20 cellular contexts compared by ENCODE assay signal in the genomic region with DNA sequence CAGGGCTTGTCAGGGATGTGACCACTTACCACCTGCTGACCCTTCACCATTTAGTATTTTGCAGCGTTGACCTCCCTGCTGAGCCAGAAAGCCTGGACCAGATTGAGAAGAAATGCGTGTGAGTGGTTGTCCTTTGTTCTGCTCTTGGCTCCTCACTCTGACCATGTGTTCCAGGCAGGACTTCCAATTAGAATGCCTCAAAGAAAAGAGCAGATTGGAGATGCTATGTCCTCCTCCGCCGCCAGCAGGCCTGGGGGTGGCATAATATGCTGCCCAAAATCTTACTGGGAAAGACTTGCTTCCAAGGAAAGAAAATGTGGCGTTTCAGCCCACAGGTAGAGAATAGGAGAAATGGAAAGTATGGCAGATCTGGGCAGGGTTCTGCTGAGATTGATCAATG.
DNase-seq lines count a peak whose midpoint lies in the region; ATAC-seq lines count a peak whose summit lies in the region.
"Had no signal": no experiment of that assay in that cellular context is flagged by ENCODE, and none has a peak within 500 bp of the region (broad histone marks: within the 10 kb centered on the region; RNA-seq: fewer than 3 reads in every experiment).

No MANE protein-coding gene starts in this region.

- no peak overlapping the region for H3K27ac ChIP-seq in mesendoderm (ENCODE audit: low read depth, low read length)

- H3K4me3 ChIP-seq in mesendoderm (ENCODE audit: low read length) = no peak overlapping the region

- no peaks in the 10 kb centered on the region for H3K27me3 ChIP-seq in mesendoderm (ENCODE audit: insufficient read depth, low read length, poor library complexity)

- no peak overlapping the region for H2AK5ac ChIP-seq in mesendoderm (ENCODE audit: low read length)

- WGBS in mesendoderm (ENCODE audit: extremely low coverage, insufficient coverage, low lambda C conversion rate) = no CpG with 5 or more reads among the region's 5 CpGs

- H3K56ac ChIP-seq in mesendoderm (ENCODE audit: low read length) = no peak overlapping the region

- no peak overlapping the region for H3K4me3 Mint-ChIP-seq in activated T-cell treated with anti-CD3 and anti-CD28 coated beads, Interleukin-2, amount 50 U/mL, for 72 hours
- H3K4me3 Mint-ChIP-seq: CD4-positive, alpha-beta memory T cell; HFFc6; IgD-negative memory B cell had no signal

- H3K27ac Mint-ChIP-seq in activated T-cell treated with anti-CD3 and anti-CD28 coated beads, Interleukin-2, amount 50 U/mL, for 72 hours = no peak overlapping the region
- H3K27ac Mint-ChIP-seq: CD4-positive, alpha-beta memory T cell; HFFc6; IgD-negative memory B cell had no signal

- no peak overlapping the region for H3K18ac ChIP-seq in mesendoderm (ENCODE audit: low read length)

- H3K79me2 ChIP-seq in mesendoderm (ENCODE audit: control insufficient read depth, insufficient read depth, low read length) = no peaks in the 10 kb centered on the region

- H4K8ac ChIP-seq in mesendoderm (ENCODE audit: low read depth, low read length) = no peak overlapping the region

- no peak overlapping the region for H2BK5ac ChIP-seq in mesendoderm (ENCODE audit: low read length)

- no peak overlapping the region for H3K23ac ChIP-seq in mesendoderm (ENCODE audit: low read length)

- no peak overlapping the region for H4K5ac ChIP-seq in mesendoderm (ENCODE audit: low read length)

- H2BK15ac ChIP-seq in mesendoderm (replicated peaks; ENCODE audit: low read depth) = no peak overlapping the region

- H3K4me2 ChIP-seq in mesendoderm (ENCODE audit: low read length) = no peak overlapping the region
- H3K4me2 ChIP-seq: SK-N-SH had no signal

- no peaks in the 10 kb centered on the region for H3K79me1 ChIP-seq in mesendoderm (ENCODE audit: low read length)

- H3K9ac ChIP-seq in mesendoderm (ENCODE audit: low read length) = no peak overlapping the region
- H3K9ac ChIP-seq: SK-N-SH had no signal

- H3K36me3 Mint-ChIP-seq in activated T-cell treated with anti-CD3 and anti-CD28 coated beads, Interleukin-2, amount 50 U/mL, for 72 hours (ENCODE audit: insufficient read depth in 2 of 2) = no peaks in the 10 kb centered on the region
- H3K36me3 Mint-ChIP-seq: CD4-positive, alpha-beta memory T cell; IgD-negative memory B cell had no signal

- H3K4me1 ChIP-seq in mesendoderm (ENCODE audit: control insufficient read depth, low read depth, low read length) = no peaks in the 10 kb centered on the region

- no peaks in the 10 kb centered on the region for H3K4me1 Mint-ChIP-seq in activated T-cell treated with anti-CD3 and anti-CD28 coated beads, Interleukin-2, amount 50 U/mL, for 72 hours (ENCODE audit: low read depth)
- H3K4me1 Mint-ChIP-seq: CD4-positive, alpha-beta memory T cell had no signal

- peaks cover 0 to 4% of the 10 kb centered on the region in 2 donors for H3K9me3 Mint-ChIP-seq in activated T-cell treated with anti-CD3 and anti-CD28 coated beads, Interleukin-2, amount 50 U/mL, for 72 hours

- H3K4ac ChIP-seq in mesendoderm (ENCODE audit: low read depth, low read length) = no peak overlapping the region

- no peaks in the 10 kb centered on the region for H3K27me3 Mint-ChIP-seq in activated T-cell treated with anti-CD3 and anti-CD28 coated beads, Interleukin-2, amount 50 U/mL, for 72 hours (ENCODE audit: low read depth)
- H3K27me3 Mint-ChIP-seq: CD4-positive, alpha-beta memory T cell; IgD-negative memory B cell had no signal

- no peak overlapping the region for H2BK120ac ChIP-seq in mesendoderm (ENCODE audit: low read depth, low read length)

- ATAC-seq in GM18870 (IDR thresholded peaks at IDR 0.05; ENCODE audit: unreplicated experiment) = no peak
- ATAC-seq in HG02759 (IDR thresholded peaks at IDR 0.05; ENCODE audit: unreplicated experiment) = no peak
- ATAC-seq in activated T-cell treated with anti-CD3 and anti-CD28 coated beads, Interleukin-2, amount 50 U/mL, for 72 hours (replicated peaks in 1 of 2) = no peak

- no peaks in the 10 kb centered on the region for H3K36me3 ChIP-seq in mesendoderm (ENCODE audit: control insufficient read depth, insufficient read depth, low read length)

- DNase-seq in DMS 273 treated with DMSO at 0.1 percent for 48 hours (lab: John Stamatoyannopoulos, UW) = peak; percentile 56
- peak; percentile 60 to 81 for DNase-seq in NCI-H446 (lab: John Stamatoyannopoulos, UW)
- peak; percentile 59 for DNase-seq in cerebellum (ENCODE audit: low spot score)
- peak; percentile 4 for DNase-seq in mesendoderm
- no peak for DNase-seq in activated T-cell treated with anti-CD3 and anti-CD28 coated beads, Interleukin-2, amount 50 U/mL, for 72 hours
- DNase-seq in kidney tubule cell (ENCODE audit: low spot score) = no peak
- DNase-seq: CD4-positive, alpha-beta memory T cell; DMS53; HFFc6; Karpas-422; NCI-H1048; NCI-H1436 treated with DMSO at 0.1 percent for 48 hours; NCI-H2081; NCI-H2171 treated with DMSO at 0.1 percent for 48 hours; NCI-H774; SHP77; SK-N-SH had no signal

Comparison
In these comparisons a context has a peak if more than half of its experiments do, and no peak if none do; other contexts are left out.
1. DNase-seq: peak in DMS 273 treated with DMSO at 0.1 percent for 48 hours (single experiment), NCI-H446 (2 of 2), cerebellum (single experiment) and mesendoderm (single experiment); none in activated T-cell treated with anti-CD3 and anti-CD28 coated beads, Interleukin-2, amount 50 U/mL, for 72 hours (0 of 2) and kidney tubule cell (single experiment).